6 cellular contexts compared by ENCODE assay signal in the genomic region with DNA sequence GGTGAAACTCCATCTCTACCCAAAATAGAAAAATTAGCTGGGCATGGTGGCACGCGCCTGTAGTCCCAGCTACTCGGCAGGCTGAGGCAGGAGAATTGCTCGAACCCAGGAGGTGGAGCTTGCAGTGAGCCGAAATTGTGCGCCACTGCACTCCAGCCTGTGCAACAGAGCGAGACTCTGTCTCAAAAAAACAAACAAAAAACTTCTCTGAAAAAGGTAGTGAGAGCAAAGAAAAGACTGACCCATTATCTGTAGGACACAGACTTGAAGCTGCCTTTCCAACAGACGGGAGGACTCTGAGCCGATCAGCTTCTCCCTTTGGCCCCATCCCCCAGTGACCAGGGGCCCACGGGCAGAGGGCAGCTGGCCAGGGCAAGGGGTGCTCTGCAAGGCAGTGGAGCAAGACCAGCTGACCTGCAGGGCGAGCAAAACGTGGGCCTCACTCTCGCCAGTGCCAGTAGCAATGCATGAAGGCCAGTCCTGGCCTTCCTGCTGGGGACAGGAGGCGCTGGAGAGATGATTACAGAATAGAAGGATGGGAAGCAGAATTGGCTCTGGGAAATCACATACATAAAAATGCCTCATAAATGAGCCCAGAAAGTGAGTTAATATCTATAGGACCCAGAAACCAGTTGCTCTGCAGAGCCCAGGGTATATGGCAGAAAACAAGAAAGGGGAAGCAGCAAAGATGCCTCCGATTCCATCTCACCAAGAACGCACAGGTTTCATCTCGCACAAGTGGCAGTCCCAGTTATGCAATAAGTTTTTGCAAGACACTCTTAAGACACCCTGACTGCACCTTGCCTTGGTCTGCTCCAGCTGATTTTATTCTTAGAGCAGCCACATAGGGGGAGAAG. TPM values are rescaled to one million over a fixed set of nuclear protein-coding genes. Genes with fewer than 3 reads are reported as not detected.
DNase-seq lines count a peak whose midpoint lies in the region; ATAC-seq and TF ChIP-seq lines count a peak whose summit lies in the region.

No MANE protein-coding gene starts in this region.

- TF ChIP-seq POLR2A in heart left ventricle (IDR thresholded peaks at IDR 0.05) (no peak), gastroesophageal sphincter (IDR thresholded peaks at IDR 0.05) (no peak)

- H3K27ac ChIP-seq in heart left ventricle (peak overlapping the region; percentile 16 to 97 (median 90)), gastroesophageal sphincter (peak overlapping the region; percentile 57 to 97 (median 97)), upper lobe of right lung (peak overlapping the region; percentile 88)

- DNase-seq in heart left ventricle (peak in 1 of 5 donors; percentile 37), Right ventricle myocardium inferior (ENCODE audit: missing footprints) (no peak), upper lobe of right lung (no peak)

- WGBS in heart left ventricle, 4 donors = 59 to 75% (median 63%) methylated on average over 17 of the region's 17 CpGs
- 42 to 43% methylated on average over 4 to 10 of the region's 17 CpGs for WGBS in gastroesophageal sphincter (ENCODE audit: low coverage in 1 of 2), 2 donors

- H3K9me3 ChIP-seq in heart left ventricle (no peaks in the 10 kb centered on the region), gastroesophageal sphincter (no peaks in the 10 kb centered on the region), upper lobe of right lung (no peaks in the 10 kb centered on the region)

- H3K27me3 ChIP-seq in heart left ventricle (no peaks in the 10 kb centered on the region), gastroesophageal sphincter (no peaks in the 10 kb centered on the region), upper lobe of right lung (no peaks in the 10 kb centered on the region)

- ATAC-seq in heart left ventricle (no peak), Right ventricle myocardium inferior (no peak), gastroesophageal sphincter (no peak), upper lobe of right lung (no peak), HG02970 (IDR thresholded peaks at IDR 0.05; ENCODE audit: low FRiP score, unreplicated experiment) (no peak), HG02884 (IDR thresholded peaks at IDR 0.05; ENCODE audit: unreplicated experiment) (no peak)

- H3K36me3 ChIP-seq in heart left ventricle (peaks cover 0 to 43% (median 36%) of the 10 kb centered on the region in 9 donors), gastroesophageal sphincter (peaks cover 0 to 33% of the 10 kb centered on the region in 2 donors), upper lobe of right lung (peaks cover 37% of the 10 kb centered on the region)

- TF ChIP-seq CTCF in heart left ventricle (IDR thresholded peaks at IDR 0.05) (no peak), gastroesophageal sphincter (IDR thresholded peaks at IDR 0.05) (no peak), upper lobe of right lung (IDR thresholded peaks at IDR 0.05) (no peak)

- intact Hi-C loops in heart left ventricle (cut with DNase I) (loop anchor here in 1 of 10 donors (2.0 kb wide), 1 partner anchor 13 kb away; no protein-coding TSS in a partner anchor), Right ventricle myocardium inferior (cut with DNase I) (loop anchor here (1.0 kb wide), 1 partner anchor 11 kb away; no protein-coding TSS in a partner anchor), upper lobe of right lung (cut with DNase I) (no loop called here)

- no peak for TF ChIP-seq EP300 in gastroesophageal sphincter (IDR thresholded peaks at IDR 0.05)

- H3K4me1 ChIP-seq in heart left ventricle (peaks cover 15 to 85% (median 79%) of the 10 kb centered on the region in 12 donors), gastroesophageal sphincter (peaks cover 3 to 90% (median 55%) of the 10 kb centered on the region in 3 donors), upper lobe of right lung (peaks cover 70% of the 10 kb centered on the region)

- peak overlapping the region; percentile 66 to 98 (median 88) for H3K4me3 ChIP-seq in heart left ventricle
- H3K4me3 ChIP-seq in gastroesophageal sphincter = peak overlapping the region; percentile 74 to 92
- H3K4me3 ChIP-seq in upper lobe of right lung = peak overlapping the region; percentile 99

RNA-seq across cellular contexts. Expression of a gene that starts 2.8 kb away (rescaled TPM):
- total RNA-seq in heart left ventricle (100 to 1,000 TPM in 1 of 9 donors, 10 to 100 TPM in 8; 38.2 to 102 (median 58.2) TPM), Right ventricle myocardium inferior (56.0 TPM), gastroesophageal sphincter (100 to 1,000 TPM in 2 of 4 donors, 10 to 100 TPM in 2; 92.1 to 188 (median 101) TPM), upper lobe of right lung (94.6 TPM)
- 10 to 100 TPM; 27.9 to 50.4 TPM for polyA plus RNA-seq in heart left ventricle

RNA-seq across cellular contexts. Expression of a gene that starts 31.1 kb away (rescaled TPM):
- total RNA-seq in heart left ventricle (under 1 TPM in 8 of 9 donors, not detected in 1; 0.12 to 0.50 (median 0.26) TPM), Right ventricle myocardium inferior (0.16 TPM), gastroesophageal sphincter (under 1 TPM; 0.08 to 0.94 (median 0.22) TPM), upper lobe of right lung (20.9 TPM)
- polyA plus RNA-seq in heart left ventricle = under 1 TPM; 0.12 to 0.15 TPM

RNA-seq across cellular contexts. Expression of a gene that starts 41.4 kb away (rescaled TPM):
- total RNA-seq in heart left ventricle (10 to 100 TPM; 11.4 to 38.5 (median 18.4) TPM), Right ventricle myocardium inferior (10.7 TPM), gastroesophageal sphincter (10 to 100 TPM; 18.8 to 27.2 (median 26.3) TPM), upper lobe of right lung (23.2 TPM)
- 10 to 100 TPM; 12.8 to 16.1 TPM for polyA plus RNA-seq in heart left ventricle

RNA-seq across cellular contexts. Expression of a gene that starts 48.9 kb away (rescaled TPM):
- 10 to 100 TPM; 17.5 to 32.5 (median 22.3) TPM for total RNA-seq in heart left ventricle
- 10 to 100 TPM; 27.1 to 34.3 TPM for polyA plus RNA-seq in heart left ventricle
- 20.6 TPM for total RNA-seq in Right ventricle myocardium inferior
- total RNA-seq in gastroesophageal sphincter = 10 to 100 TPM; 20.3 to 41.2 (median 27.0) TPM
- 29.4 TPM for total RNA-seq in upper lobe of right lung

Comparison
In these comparisons a context has a peak if more than half of its experiments do, and no peak if none do; other contexts are left out.
1. RNA of a gene that starts 31.1 kb away (total RNA-seq): 20.9 TPM in upper lobe of right lung (single experiment); 0.08 to 0.94 TPM in gastroesophageal sphincter, 0.12 to 0.50 TPM in heart left ventricle and 0.16 TPM in Right ventricle myocardium inferior (single experiment); every median in the first group is over 10 times any median in the second.
2. Peak in every context shown above with its lines, with median percentiles within 50 percentile points of each other: H3K27ac ChIP-seq and H3K4me3 ChIP-seq.